Comparison of ENCODE assay signal across 24 cellular contexts in the genomic region with DNA sequence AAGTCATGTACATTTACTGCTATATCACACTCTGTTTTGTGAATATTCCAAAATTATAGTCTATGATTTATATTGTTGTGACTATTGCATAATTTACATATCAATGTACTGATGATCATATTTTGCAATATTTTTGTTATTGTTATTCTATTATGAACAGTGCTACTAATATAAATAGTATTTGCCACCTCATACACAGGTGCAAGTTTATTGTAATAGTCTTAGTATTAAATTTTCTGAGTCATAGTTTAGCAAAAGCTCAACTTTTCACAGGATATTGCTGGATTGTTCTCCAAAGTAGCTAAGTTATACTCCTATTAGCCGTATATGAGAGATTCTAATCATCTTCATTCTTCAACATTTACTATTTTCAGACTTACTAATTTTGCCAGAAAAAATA.
DNase-seq lines count a peak whose midpoint lies in the region; ATAC-seq, FAIRE-seq and TF ChIP-seq lines count a peak whose summit lies in the region.
"Had no signal": no experiment of that assay in that cellular context is flagged by ENCODE, and none has a peak within 500 bp of the region (broad histone marks: within the 10 kb centered on the region; RNA-seq: fewer than 3 reads in every experiment).

No MANE protein-coding gene starts in this region.

- in situ Hi-C loops in HAP-1 (cut with MboI; ENCODE audit: low sequenced_read_pairs) = no loop called here

- H3K27ac ChIP-seq in RWPE1 (no peak overlapping the region), foreskin keratinocyte (no peak overlapping the region)
- H3K27ac ChIP-seq: A549; BLaER1 treated with 17β-estradiol and CSF1 and Interleukin-3, amounts not matched to agents 10 nM and 100 nM; GM23248 had no signal

- ATAC-seq in foreskin keratinocyte = peak; percentile 86
- ATAC-seq: A549, GM12878, HCT116 had no signal

- POLR2A ChIA-PET in RWPE1 (lab: Yijun Ruan, JAX; ENCODE audit: low non-redundant PET) = interaction anchor here (0.5 kb wide), 1 partner anchor 96 kb away, joined by 8 read pairs; no protein-coding TSS in a partner anchor

- H3K27me3 ChIP-seq in bronchial epithelial cell (ENCODE audit: control insufficient read depth, insufficient read depth, low read length) = no peaks in the 10 kb centered on the region
- H3K27me3 ChIP-seq in foreskin keratinocyte = no peaks in the 10 kb centered on the region
- H3K27me3 ChIP-seq in HAP-1 (ENCODE audit: low read depth) = no peaks in the 10 kb centered on the region
- H3K27me3 ChIP-seq: BE2C; BLaER1 treated with 17β-estradiol and CSF1 and Interleukin-3, amounts not matched to agents 10 nM and 100 nM had no signal

- H3K36me3 ChIP-seq in bronchial epithelial cell (ENCODE audit: control insufficient read depth, insufficient read depth, low read length) = no peaks in the 10 kb centered on the region
- H3K36me3 ChIP-seq in HAP-1 (replicated peaks) = no peaks in the 10 kb centered on the region
- H3K36me3 ChIP-seq: BE2C; BLaER1 treated with 17β-estradiol and CSF1 and Interleukin-3, amounts not matched to agents 10 nM and 100 nM had no signal

- no peak for FAIRE-seq in bronchial epithelial cell (lab: Jason Lieb, UNC)
- FAIRE-seq: A549, D721Med, GM12878, GM19239 had no signal

- H3K9me3 ChIP-seq in HAP-1 = no peaks in the 10 kb centered on the region
- H3K9me3 ChIP-seq: A549; BE2C; BLaER1 treated with 17β-estradiol and CSF1 and Interleukin-3, amounts not matched to agents 10 nM and 100 nM had no signal

- H3K4me1 ChIP-seq in foreskin keratinocyte (peaks cover 29% of the 10 kb centered on the region), HAP-1 (peaks cover 28% of the 10 kb centered on the region)
- H3K4me1 ChIP-seq: A549, BE2C had no signal

- H3K4me3 ChIP-seq in bronchial epithelial cell (ENCODE audit: low read depth, low read length) (no peak overlapping the region), HAP-1 (no peak overlapping the region)
- H3K4me3 ChIP-seq: A549; BLaER1 treated with 17β-estradiol and CSF1 and Interleukin-3, amounts not matched to agents 10 nM and 100 nM; GM12878; GM23248 had no signal

- DNase-seq in RWPE1 (ENCODE audit: low spot score) (peak; percentile 10), bronchial epithelial cell (ENCODE audit: low read depth) (peak; percentile 77), foreskin keratinocyte (peak; percentile 36 to 49), OCI-M2 (lab: John Stamatoyannopoulos, UW; ENCODE audit: unreplicated experiment) (no peak), HAP-1 (ENCODE audit: low spot score in 2 of 2) (no peak)
- no peak for DNase-seq in effector CD8-positive, alpha-beta T cell (lab: John Stamatoyannopoulos, UW)
- DNase-seq: 8988T; ACHN; AML-193; BE2C; CD4-positive, alpha-beta T cell; CD8-positive, alpha-beta memory T cell; DMS 273 treated with DMSO at 0.1 percent for 48 hours; DMS79; EL; GDM1; GM23248; H7 had no signal

- no peak for TF ChIP-seq CTCF in RWPE1 (conservative IDR thresholded peaks at IDR 0.05; ENCODE audit: low read depth)
- TF ChIP-seq CTCF in bronchial epithelial cell (IDR thresholded peaks at IDR 0.05; ENCODE audit: insufficient read depth, low read length, severe bottlenecking) = no peak
- TF ChIP-seq CTCF in foreskin keratinocyte (conservative IDR thresholded peaks at IDR 0.05) = no peak

- CTCF ChIA-PET in RWPE1 (lab: Yijun Ruan, JAX) = no interaction called here

Comparison
In these comparisons a context has a peak if more than half of its experiments do, and no peak if none do; other contexts are left out.
1. DNase-seq: peak in RWPE1 (single experiment), bronchial epithelial cell (single experiment) and foreskin keratinocyte (2 of 2); none in OCI-M2 (single experiment), HAP-1 (0 of 2) and effector CD8-positive, alpha-beta T cell (single experiment).